8 cellular contexts compared by ENCODE assay signal in the genomic region with DNA sequence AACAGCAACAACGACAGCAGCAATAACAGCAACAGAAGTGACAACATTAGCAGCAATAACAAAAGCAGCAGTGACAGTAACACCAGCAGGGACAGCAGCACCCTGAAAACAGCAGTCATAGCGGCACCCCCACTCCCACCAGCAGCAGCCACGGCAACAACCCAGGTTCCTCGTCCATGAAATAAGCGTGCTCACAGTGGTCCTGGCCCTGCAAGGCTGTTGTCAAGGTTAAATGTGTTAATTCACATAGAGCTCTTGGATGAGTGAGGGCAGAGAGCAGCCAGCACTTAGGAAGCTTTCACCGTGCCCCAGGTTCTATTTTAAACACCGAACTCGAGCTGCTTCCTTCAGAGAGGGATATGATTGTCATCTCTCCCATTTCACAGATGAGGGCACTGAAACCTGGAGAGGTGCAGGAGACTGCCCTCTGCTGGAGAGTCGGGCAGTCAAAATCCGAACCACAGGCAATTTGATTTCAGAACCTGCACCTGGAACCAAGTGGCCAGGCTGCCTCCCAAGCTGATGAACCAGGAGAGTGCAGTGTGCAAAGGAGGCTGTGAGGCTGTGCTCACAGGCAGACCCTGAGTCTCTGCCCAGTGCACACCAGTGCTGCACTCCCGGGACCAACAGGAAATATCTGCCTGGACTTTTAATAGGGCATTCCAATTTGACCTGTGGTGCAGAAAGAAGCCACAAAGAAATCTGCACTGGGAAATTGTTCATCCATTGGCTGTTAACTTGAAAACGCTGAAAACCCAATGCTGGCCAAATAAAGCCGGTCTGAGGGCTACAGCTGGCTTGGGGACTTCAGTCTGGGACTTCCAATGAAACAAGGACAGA. TPM values are rescaled to one million over a fixed set of nuclear protein-coding genes. Genes with fewer than 3 reads are reported as not detected.
DNase-seq lines count a peak whose midpoint lies in the region; ATAC-seq and TF ChIP-seq lines count a peak whose summit lies in the region.

No MANE protein-coding gene starts in this region.

- in situ Hi-C loops in Panc1 (cut with HindIII; ENCODE audit: low pct_unique_long_range_greater_than_20kb, low sequenced_read_pairs): no loop called here

- no peak for TF ChIP-seq CTCF in natural killer cell (IDR thresholded peaks at IDR 0.05)
- TF ChIP-seq CTCF in Panc1 (IDR thresholded peaks at IDR 0.05): peak; percentile 59
- TF ChIP-seq CTCF in fibroblast of mammary gland (conservative IDR thresholded peaks at IDR 0.05; ENCODE audit: control insufficient read depth, insufficient read depth, low read depth, low read length): peak; percentile 42
- TF ChIP-seq CTCF in type B pancreatic cell (conservative IDR thresholded peaks at IDR 0.05): peak; percentile 63

- H3K4me1 Mint-ChIP-seq in natural killer cell (peaks cover 8 to 9% of the 10 kb centered on the region in 2 donors), type B pancreatic cell (ENCODE audit: unreplicated experiment) (no peaks in the 10 kb centered on the region)
- H3K4me1 Mint-ChIP-seq in natural killer cell treated with Interleukin-12 subunit alpha and Interleukin-12 subunit beta and Interleukin-15 and Interleukin-18, amount 100 ng/mL, for 72 hours (ENCODE audit: low read depth in 2 of 2): peaks cover 7 to 9% of the 10 kb centered on the region in 2 donors

- POLR2A ChIA-PET in Panc1 (lab: Charles Lee): no interaction called here

- no peaks in the 10 kb centered on the region for H3K36me3 ChIP-seq in Panc1 (ENCODE audit: control insufficient read depth, insufficient read depth, low read length)

- H3K9me3 Mint-ChIP-seq in natural killer cell (peaks cover 0 to 7% of the 10 kb centered on the region in 2 donors), type B pancreatic cell (no peaks in the 10 kb centered on the region)
- peaks cover 7% of the 10 kb centered on the region for H3K9me3 Mint-ChIP-seq in natural killer cell treated with Interleukin-12 subunit alpha and Interleukin-12 subunit beta and Interleukin-15 and Interleukin-18, amount 100 ng/mL, for 72 hours

- no TSS peak for BruUV-seq in Panc1 (replicated peaks; lab: Mats Ljungman, UMichigan)

- ATAC-seq in natural killer cell: no peak
- ATAC-seq in natural killer cell treated with Interleukin-12 subunit alpha and Interleukin-12 subunit beta and Interleukin-15 and Interleukin-18, amount 100 ng/mL, for 72 hours: no peak
- ATAC-seq in Panc1: peak; percentile 67
- ATAC-seq in HG03139 (IDR thresholded peaks at IDR 0.05; ENCODE audit: unreplicated experiment): no peak
- ATAC-seq in HG02852 (IDR thresholded peaks at IDR 0.05; ENCODE audit: unreplicated experiment): no peak

- H3K27me3 ChIP-seq in Panc1 (ENCODE audit: control insufficient read depth, insufficient read depth, low read length): peaks cover 1% of the 10 kb centered on the region; the same call in 1 of the 2 replicates

- H3K27ac ChIP-seq in Panc1 (ENCODE audit: low read length): no peak overlapping the region

- DNase-seq in natural killer cell (no peak), Panc1 (ENCODE audit: low read depth, low spot score) (no peak), fibroblast of mammary gland (ENCODE audit: low read depth) (peak; percentile 16), type B pancreatic cell (ENCODE audit: extremely low spot score, unreplicated experiment) (no peak), NCI-H2196 treated with DMSO at 0.1 percent for 48 hours (lab: John Stamatoyannopoulos, UW; ENCODE audit: unreplicated experiment) (no peak)
- no peak for DNase-seq in natural killer cell treated with Interleukin-12 subunit alpha and Interleukin-12 subunit beta and Interleukin-15 and Interleukin-18, amount 100 ng/mL, for 72 hours (ENCODE audit: low spot score)

- no peaks in the 10 kb centered on the region for H3K4me1 ChIP-seq in Panc1 (ENCODE audit: control insufficient read depth, insufficient read depth, low read length)

- no peaks in the 10 kb centered on the region for H3K9me3 ChIP-seq in Panc1 (ENCODE audit: control insufficient read depth, insufficient read depth, low read depth, low read length)

- H3K27ac Mint-ChIP-seq in natural killer cell: peak overlapping the region; percentile 52 to 75
- no peak overlapping the region for H3K27ac Mint-ChIP-seq in natural killer cell treated with Interleukin-12 subunit alpha and Interleukin-12 subunit beta and Interleukin-15 and Interleukin-18, amount 100 ng/mL, for 72 hours
- H3K27ac Mint-ChIP-seq in type B pancreatic cell: peak overlapping the region; percentile 59

- no peak overlapping the region for H3K4me3 Mint-ChIP-seq in natural killer cell
- no peak overlapping the region for H3K4me3 Mint-ChIP-seq in natural killer cell treated with Interleukin-12 subunit alpha and Interleukin-12 subunit beta and Interleukin-15 and Interleukin-18, amount 100 ng/mL, for 72 hours
- H3K4me3 Mint-ChIP-seq in type B pancreatic cell: no peak overlapping the region

- intact Hi-C loops in natural killer cell (cut with micrococcal nuclease) (no loop called here), Panc1 (cut with micrococcal nuclease; ENCODE audit: unreplicated experiment) (no loop called here)

- H3K27me3 Mint-ChIP-seq in natural killer cell (ENCODE audit: low read depth in 2 of 2) (peaks cover 0 to 4% of the 10 kb centered on the region in 2 donors), type B pancreatic cell (peaks cover 13% of the 10 kb centered on the region)
- H3K27me3 Mint-ChIP-seq in natural killer cell treated with Interleukin-12 subunit alpha and Interleukin-12 subunit beta and Interleukin-15 and Interleukin-18, amount 100 ng/mL, for 72 hours: peaks cover 10 to 16% of the 10 kb centered on the region in 2 donors

- H3K36me3 Mint-ChIP-seq in natural killer cell (no peaks in the 10 kb centered on the region), type B pancreatic cell (no peaks in the 10 kb centered on the region)
- peaks cover 6% of the 10 kb centered on the region for H3K36me3 Mint-ChIP-seq in natural killer cell treated with Interleukin-12 subunit alpha and Interleukin-12 subunit beta and Interleukin-15 and Interleukin-18, amount 100 ng/mL, for 72 hours

- H3K4me3 ChIP-seq in Panc1 (ENCODE audit: low read depth in 2 of 2, low read length in 2 of 2) (no peak overlapping the region), fibroblast of mammary gland (ENCODE audit: control insufficient read depth, low read depth, low read length) (no peak overlapping the region)

- CTCF ChIA-PET in Panc1 (lab: Charles Lee): interaction anchor here (0.5 kb wide), 1 partner anchor 650 kb away, joined by 3 read pairs; no protein-coding TSS in a partner anchor

RNA-seq across cellular contexts. Expression of a gene that starts 22.9 kb away (rescaled TPM):
- total RNA-seq in natural killer cell (not detected), Panc1 (2021; ENCODE audit: unreplicated experiment) (not detected), type B pancreatic cell (ENCODE audit: low replicate concordance) (not detected in 2 replicates)
- not detected for total RNA-seq in natural killer cell treated with Interleukin-12 subunit alpha and Interleukin-12 subunit beta and Interleukin-15 and Interleukin-18, amount 100 ng/mL, for 72 hours
- polyA plus RNA-seq in Panc1 (2012; ENCODE audit: insufficient read length): not detected

Comparison
In these comparisons a context has a peak if more than half of its experiments do, and no peak if none do; other contexts are left out.
1. H3K27ac Mint-ChIP-seq: peak in natural killer cell (2 of 2) and type B pancreatic cell (single experiment); none in natural killer cell treated with Interleukin-12 subunit alpha and Interleukin-12 subunit beta and Interleukin-15 and Interleukin-18, amount 100 ng/mL, for 72 hours (0 of 2).